1 cellular context compared by ENCODE assay signal in genomic region chr4:151150821-151151580, GRCh38.
TF ChIP-seq lines count a peak whose summit lies in the region.

No MANE protein-coding gene starts in this region.

TF ChIP-seq in WTC11, 78 proteins besides CTCF, POLR2A, EP300 and RAD21 (continued from another document):
- TF ChIP-seq ERG (CRISPR knock-in tag; IDR thresholded peaks at IDR 0.05) (no peak), ZNF263 (CRISPR knock-in tag; IDR thresholded peaks at IDR 0.05; ENCODE audit: low read depth) (no peak), CREB1 (CRISPR knock-in tag; IDR thresholded peaks at IDR 0.05) (no peak), ZNF232 (CRISPR knock-in tag; IDR thresholded peaks at IDR 0.05) (no peak), NFATC4 (CRISPR knock-in tag; IDR thresholded peaks at IDR 0.05) (no peak), ZNF138 (CRISPR knock-in tag; conservative IDR thresholded peaks at IDR 0.05) (no peak), ZNF416 (CRISPR knock-in tag; IDR thresholded peaks at IDR 0.05) (no peak), ZNF671 (CRISPR knock-in tag; IDR thresholded peaks at IDR 0.05) (no peak), JAZF1 (CRISPR knock-in tag; IDR thresholded peaks at IDR 0.05) (no peak), HMGA2 (CRISPR knock-in tag; IDR thresholded peaks at IDR 0.05) (no peak), MXD4 (CRISPR knock-in tag; IDR thresholded peaks at IDR 0.05; ENCODE audit: borderline replicate concordance) (no peak), TEAD4 (CRISPR knock-in tag; IDR thresholded peaks at IDR 0.05) (no peak), STAT6 (CRISPR knock-in tag; conservative IDR thresholded peaks at IDR 0.05; ENCODE audit: low read depth) (no peak), NR2C2 (CRISPR knock-in tag; IDR thresholded peaks at IDR 0.05) (no peak), FOXP1 (CRISPR knock-in tag; IDR thresholded peaks at IDR 0.05; ENCODE audit: borderline replicate concordance) (no peak), E2F4 (CRISPR knock-in tag; IDR thresholded peaks at IDR 0.05; ENCODE audit: borderline replicate concordance, low read depth) (no peak)
- TF ChIP-seq, protein P1, sequence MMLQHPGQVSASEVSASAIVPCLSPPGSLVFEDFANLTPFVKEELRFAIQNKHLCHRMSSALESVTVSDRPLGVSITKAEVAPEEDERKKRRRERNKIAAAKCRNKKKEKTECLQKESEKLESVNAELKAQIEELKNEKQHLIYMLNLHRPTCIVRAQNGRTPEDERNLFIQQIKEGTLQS (CRISPR knock-in tag; conservative IDR thresholded peaks at IDR 0.05): no peak
- TF ChIP-seq, protein P2, sequence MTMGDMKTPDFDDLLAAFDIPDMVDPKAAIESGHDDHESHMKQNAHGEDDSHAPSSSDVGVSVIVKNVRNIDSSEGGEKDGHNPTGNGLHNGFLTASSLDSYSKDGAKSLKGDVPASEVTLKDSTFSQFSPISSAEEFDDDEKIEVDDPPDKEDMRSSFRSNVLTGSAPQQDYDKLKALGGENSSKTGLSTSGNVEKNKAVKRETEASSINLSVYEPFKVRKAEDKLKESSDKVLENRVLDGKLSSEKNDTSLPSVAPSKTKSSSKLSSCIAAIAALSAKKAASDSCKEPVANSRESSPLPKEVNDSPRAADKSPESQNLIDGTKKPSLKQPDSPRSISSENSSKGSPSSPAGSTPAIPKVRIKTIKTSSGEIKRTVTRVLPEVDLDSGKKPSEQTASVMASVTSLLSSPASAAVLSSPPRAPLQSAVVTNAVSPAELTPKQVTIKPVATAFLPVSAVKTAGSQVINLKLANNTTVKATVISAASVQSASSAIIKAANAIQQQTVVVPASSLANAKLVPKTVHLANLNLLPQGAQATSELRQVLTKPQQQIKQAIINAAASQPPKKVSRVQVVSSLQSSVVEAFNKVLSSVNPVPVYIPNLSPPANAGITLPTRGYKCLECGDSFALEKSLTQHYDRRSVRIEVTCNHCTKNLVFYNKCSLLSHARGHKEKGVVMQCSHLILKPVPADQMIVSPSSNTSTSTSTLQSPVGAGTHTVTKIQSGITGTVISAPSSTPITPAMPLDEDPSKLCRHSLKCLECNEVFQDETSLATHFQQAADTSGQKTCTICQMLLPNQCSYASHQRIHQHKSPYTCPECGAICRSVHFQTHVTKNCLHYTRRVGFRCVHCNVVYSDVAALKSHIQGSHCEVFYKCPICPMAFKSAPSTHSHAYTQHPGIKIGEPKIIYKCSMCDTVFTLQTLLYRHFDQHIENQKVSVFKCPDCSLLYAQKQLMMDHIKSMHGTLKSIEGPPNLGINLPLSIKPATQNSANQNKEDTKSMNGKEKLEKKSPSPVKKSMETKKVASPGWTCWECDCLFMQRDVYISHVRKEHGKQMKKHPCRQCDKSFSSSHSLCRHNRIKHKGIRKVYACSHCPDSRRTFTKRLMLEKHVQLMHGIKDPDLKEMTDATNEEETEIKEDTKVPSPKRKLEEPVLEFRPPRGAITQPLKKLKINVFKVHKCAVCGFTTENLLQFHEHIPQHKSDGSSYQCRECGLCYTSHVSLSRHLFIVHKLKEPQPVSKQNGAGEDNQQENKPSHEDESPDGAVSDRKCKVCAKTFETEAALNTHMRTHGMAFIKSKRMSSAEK (CRISPR knock-in tag; IDR thresholded peaks at IDR 0.05; ENCODE audit: borderline replicate concordance): no peak
